ENCODE assay signal across 8 cellular contexts in the genomic region with DNA sequence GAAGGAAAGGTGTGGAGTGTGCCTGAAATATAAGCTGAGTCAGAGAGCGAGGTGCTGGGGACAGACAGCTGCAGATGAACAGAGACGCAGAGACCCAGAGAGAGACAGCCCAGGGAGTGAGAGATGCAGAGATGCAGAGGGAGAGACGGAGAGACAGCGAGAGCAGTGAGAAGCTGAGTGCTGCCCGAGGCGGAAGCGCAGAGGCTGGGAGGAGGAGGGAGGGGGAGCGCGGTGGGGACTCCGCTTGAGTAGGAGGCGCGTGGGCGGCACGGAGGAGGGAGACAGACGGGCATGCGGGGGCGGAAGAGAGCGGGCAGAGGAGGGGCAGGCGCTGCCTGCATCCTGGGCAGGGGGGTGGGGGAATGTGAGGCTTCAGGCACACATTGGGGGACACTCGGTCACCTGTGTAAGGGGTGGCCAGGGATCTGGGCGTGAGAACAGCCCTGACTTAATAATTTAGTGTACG. TPM values are rescaled to one million over a fixed set of nuclear protein-coding genes. Genes with fewer than 3 reads are reported as not detected.
DNase-seq lines count a peak whose midpoint lies in the region; ATAC-seq, FAIRE-seq and TF ChIP-seq lines count a peak whose summit lies in the region.

No MANE protein-coding gene starts in this region.

- DNase-seq in H7 (peak; percentile 82), NCI-H748 treated with DMSO at 0.1 percent for 48 hours (lab: John Stamatoyannopoulos, UW) (peak; percentile 38), activated T-helper 1 cell treated with Interleukin-2 at 50 U/mL for 16 hours (ENCODE audit: low read depth) (peak; percentile 52), hypothalamus (lab: John Stamatoyannopoulos, UW) (peak in 32 of 51 donors; percentile 7 to 65 (median 36)), GM12892 (ENCODE audit: insufficient read length) (no peak)
- DNase-seq in stimulated activated CD8-positive, alpha-beta memory T cell treated with anti-CD3 and anti-CD28 coated beads, Interleukin-12 subunit alpha, Interleukin-12 subunit beta, amount 100 ng/mL, for 1 hour (ENCODE audit: low read depth) = peak; percentile 79

- ATAC-seq in GM18870 (IDR thresholded peaks at IDR 0.05; ENCODE audit: unreplicated experiment) (no peak), HG03354 (IDR thresholded peaks at IDR 0.05; ENCODE audit: poor library complexity, severe bottlenecking, unreplicated experiment) (no peak)

- no peak overlapping the region; the same call in 1 of the 2 replicates for H3K4me3 ChIP-seq in H7 (ENCODE audit: insufficient read depth, low read depth, low read length)

- TF ChIP-seq POLR2A in GM12892 (IDR thresholded peaks at IDR 0.05; ENCODE audit: low read depth, low read length) = no peak

- no peaks in the 10 kb centered on the region for H3K36me3 ChIP-seq in H7 (replicated peaks; ENCODE audit: control insufficient read depth, insufficient read depth, low read length)

- H3K27me3 ChIP-seq in H7 (ENCODE audit: control insufficient read depth, insufficient read depth, low read length) = peaks cover 28% of the 10 kb centered on the region

- no peak for FAIRE-seq in GM12892 (lab: Jason Lieb, UNC)

RNA-seq across cellular contexts. Expression of gene SLC8A2, which starts 25.7 kb away (rescaled TPM):
- 6.7 and 10.3 TPM in 2 replicates for total RNA-seq in H7 (2014; rRNA removed; shearing (Covaris generic))
- polyA plus RNA-seq in GM12892 (2012; ENCODE audit: missing spikeins) = 0.04 TPM

RNA-seq across cellular contexts. Expression of gene MEIS3, which starts 26.6 kb away (rescaled TPM):
- total RNA-seq in H7 (2014; rRNA removed; shearing (Covaris generic)) = 87.0 and 134 TPM in 2 replicates
- polyA plus RNA-seq in GM12892 (2012; ENCODE audit: missing spikeins) = not detected

RNA-seq across cellular contexts. Expression of gene KPTN, which starts 38.0 kb away (rescaled TPM):
- 9.9 and 10.5 TPM in 2 replicates for total RNA-seq in H7 (2014; rRNA removed; shearing (Covaris generic))
- polyA plus RNA-seq in GM12892 (2012; ENCODE audit: missing spikeins) = 8.5 TPM
